28 cellular contexts compared by ENCODE assay signal in genomic region chr3:122553171-122553570, GRCh38. TPM values are rescaled to one million over a fixed set of nuclear protein-coding genes. Genes with fewer than 3 reads are reported as not detected.
"Had no signal": no experiment of that assay in that cellular context is flagged by ENCODE, and none has a peak within 500 bp of the region (broad histone marks: within the 10 kb centered on the region; RNA-seq: fewer than 3 reads in every experiment).

No MANE protein-coding gene starts in this region.

- H3K27me3 Mint-ChIP-seq: naive B cell; stimulated activated naive CD8-positive, alpha-beta T cell treated with anti-CD3 and anti-CD28 coated beads, Interleukin-15, Interleukin-2, amounts not matched to agents 100 ng/mL and 50 ng/mL, for 24 hours had no signal

- H3K27me3 ChIP-seq: left lung, pancreas, sigmoid colon, spleen, suprapubic skin, tibial artery, upper lobe of right lung had no signal

- H3K4me3 Mint-ChIP-seq: mesothelial cell of epicardium; naive B cell; nephron; neural crest cell; stimulated activated effector memory CD8-positive, alpha-beta T cell treated with anti-CD3 and anti-CD28 coated beads, Interleukin-12 subunit alpha, Interleukin-12 subunit beta, amount 100 ng/mL, for 72 hours; stimulated activated naive CD8-positive, alpha-beta T cell treated with anti-CD3 and anti-CD28 coated beads, Interleukin-15, Interleukin-2, amounts not matched to agents 100 ng/mL and 50 ng/mL, for 24 hours had no signal

- H3K9me3 ChIP-seq: left lung, pancreas, prostate gland, sigmoid colon, spleen, suprapubic skin, thoracic aorta, tibial artery, upper lobe of right lung had no signal

- H3K4me1 ChIP-seq: pancreas, prostate gland, suprapubic skin, tibial artery, upper lobe of right lung had no signal

- H3K27ac Mint-ChIP-seq: mesothelial cell of epicardium; nephron; stimulated activated effector memory CD8-positive, alpha-beta T cell treated with anti-CD3 and anti-CD28 coated beads, Interleukin-12 subunit alpha, Interleukin-12 subunit beta, amount 100 ng/mL, for 72 hours; stimulated activated naive CD8-positive, alpha-beta T cell treated with anti-CD3 and anti-CD28 coated beads, Interleukin-15, Interleukin-2, amounts not matched to agents 100 ng/mL and 50 ng/mL, for 24 hours had no signal

- H3K4me1 Mint-ChIP-seq: mesothelial cell of epicardium, nephron, neural crest cell had no signal

- H3K4me3 ChIP-seq: left lung, lung, pancreas, prostate gland, sigmoid colon, spleen, suprapubic skin, thoracic aorta, tibial artery, upper lobe of right lung had no signal

- H3K27ac ChIP-seq: left lung, pancreas, prostate gland, sigmoid colon, spleen, suprapubic skin, thoracic aorta, tibial artery, upper lobe of right lung had no signal

- DNase-seq: hippocampal formation; kidney glomerular epithelial cell; left cardiac atrium; left lung; mesendoderm; naive B cell; nucleus accumbens; pancreas; posterior cingulate gyrus; retina; right cardiac atrium; sigmoid colon; small intestine; spleen; stimulated activated CD4-positive, alpha-beta T cell treated with anti-CD3 and anti-CD28 coated beads, Interleukin-4, amount 100 ng/mL, for 24 hours; stimulated activated naive CD4-positive, alpha-beta T cell; tibial artery; trophoblast cell; upper lobe of right lung had no signal

- ATAC-seq: left cardiac atrium; left lung; pancreas; right cardiac atrium; stimulated activated effector memory CD8-positive, alpha-beta T cell treated with anti-CD3 and anti-CD28 coated beads, Interleukin-12 subunit alpha, Interleukin-12 subunit beta, amount 100 ng/mL, for 72 hours; upper lobe of right lung had no signal

RNA-seq across cellular contexts. Expression of gene PARP15, which starts 24.3 kb away (rescaled TPM):
- total RNA-seq: neural crest cell had no signal
